27 cellular contexts compared by ENCODE assay signal in genomic region chr5:169808118-169808581, GRCh38.
DNase-seq lines count a peak whose midpoint lies in the region; ATAC-seq, FAIRE-seq and TF ChIP-seq lines count a peak whose summit lies in the region.
"Had no signal": no experiment of that assay in that cellular context is flagged by ENCODE, and none has a peak within 500 bp of the region (broad histone marks: within the 10 kb centered on the region; RNA-seq: fewer than 3 reads in every experiment).

No MANE protein-coding gene starts in this region.

- peak; percentile 20 for FAIRE-seq in GM12891 (lab: Jason Lieb, UNC)
- FAIRE-seq: GM18507, HepG2 had no signal

- no peaks in the 10 kb centered on the region for H3K9me3 ChIP-seq in endodermal cell (ENCODE audit: control insufficient read depth, low read length)
- no peaks in the 10 kb centered on the region for H3K9me3 ChIP-seq in colonic mucosa

- no peak for DNase-seq in GM12891 (ENCODE audit: insufficient read length, low spot score)
- DNase-seq in M059J (ENCODE audit: low read depth): peak; percentile 12
- DNase-seq in endodermal cell: peak; percentile 69
- peak; percentile 2 for DNase-seq in midbrain (lab: John Stamatoyannopoulos, UW)
- DNase-seq in glutamatergic neuron: no peak
- DNase-seq in omental fat pad (ENCODE audit: low spot score): no peak
- no peak for DNase-seq in colonic mucosa
- DNase-seq: activated B cell treated with CpG ODN at 0.5 μM for 24 hours; activated CD4-positive, alpha-beta T cell treated with anti-CD3 and anti-CD28 coated beads, Interleukin-2, amount 50 U/mL, for 4 hours; activated CD8-positive, alpha-beta memory T cell treated with anti-CD3 and anti-CD28 coated beads, Interleukin-2, amount 50 U/mL, for 4 hours; activated naive CD8-positive, alpha-beta T cell treated with anti-CD3 and anti-CD28 coated beads, Interleukin-2, amount 10 ng/mL, durations not matched to agents 7 days and 5 days; CD4-positive, CD25-positive, alpha-beta regulatory T cell; DMS 273 treated with DMSO at 0.1 percent for 48 hours; NCI-H1092 treated with DMSO at 0.1 percent for 48 hours; NCI-H2029; NCI-H345; PC-3; SHP77; T-helper 9 cell; trophoblast cell had no signal

- H3K4me3 Mint-ChIP-seq in endodermal cell (no peak overlapping the region), glutamatergic neuron (ENCODE audit: unreplicated experiment) (no peak overlapping the region)
- H3K4me3 Mint-ChIP-seq: activated B cell treated with CpG ODN at 0.5 μM for 24 hours; activated naive CD8-positive, alpha-beta T cell treated with anti-CD3 and anti-CD28 coated beads, Interleukin-2, amount 10 ng/mL, durations not matched to agents 7 days and 5 days; CD4-positive, CD25-positive, alpha-beta regulatory T cell had no signal

- no peak overlapping the region for H3K4me3 ChIP-seq in endodermal cell (ENCODE audit: low read length)
- no peak overlapping the region for H3K4me3 ChIP-seq in colonic mucosa
- H3K4me3 ChIP-seq: hepatocyte, skin epidermis had no signal

- no peak overlapping the region for H3K27ac ChIP-seq in endodermal cell (ENCODE audit: low read depth, low read length)
- no peak overlapping the region for H3K27ac ChIP-seq in colonic mucosa
- H3K27ac ChIP-seq: hepatocyte, HL-60, skin epidermis had no signal

- peak; percentile 45 for TF ChIP-seq CTCF in endodermal cell (conservative IDR thresholded peaks at IDR 0.05)
- TF ChIP-seq CTCF in glutamatergic neuron (IDR thresholded peaks at IDR 0.05; ENCODE audit: partially characterized antibody, unreplicated experiment): no peak
- TF ChIP-seq CTCF in omental fat pad (IDR thresholded peaks at IDR 0.05): no peak
- no peak for TF ChIP-seq CTCF in colonic mucosa (IDR thresholded peaks at IDR 0.05)

- no peak for TF ChIP-seq POLR2A in GM12891 (IDR thresholded peaks at IDR 0.05; ENCODE audit: low read depth, low read length)

- peaks cover 30% of the 10 kb centered on the region for H3K4me1 Mint-ChIP-seq in endodermal cell
- H3K4me1 Mint-ChIP-seq in glutamatergic neuron (ENCODE audit: low read depth, unreplicated experiment): peaks cover 26% of the 10 kb centered on the region

- intact Hi-C loops in colonic mucosa (cut with DNase I): no loop called here

- H3K9ac ChIP-seq in endodermal cell (ENCODE audit: extremely low read depth, low read length, poor library complexity, severe bottlenecking): no peak overlapping the region
- H3K9ac ChIP-seq in colonic mucosa (ENCODE audit: low read depth in 2 of 2, low read length in 2 of 2): no peak overlapping the region

- H3K27me3 ChIP-seq in endodermal cell (ENCODE audit: control insufficient read depth, insufficient read depth, low read length, poor library complexity, severe bottlenecking) (no peaks in the 10 kb centered on the region), colonic mucosa (no peaks in the 10 kb centered on the region)

- H3K36me3 Mint-ChIP-seq in endodermal cell (ENCODE audit: low read depth) (no peaks in the 10 kb centered on the region), glutamatergic neuron (ENCODE audit: unreplicated experiment) (no peaks in the 10 kb centered on the region)

- H3K27me3 Mint-ChIP-seq in endodermal cell (ENCODE audit: insufficient read depth) (no peaks in the 10 kb centered on the region), glutamatergic neuron (ENCODE audit: unreplicated experiment) (peaks cover 4% of the 10 kb centered on the region)
- H3K27me3 Mint-ChIP-seq: activated B cell treated with CpG ODN at 0.5 μM for 24 hours; activated naive CD8-positive, alpha-beta T cell treated with anti-CD3 and anti-CD28 coated beads, Interleukin-2, amount 10 ng/mL, durations not matched to agents 7 days and 5 days; CD4-positive, CD25-positive, alpha-beta regulatory T cell had no signal

- H3K36me3 ChIP-seq in endodermal cell (ENCODE audit: control insufficient read depth, insufficient read depth, low read length) (no peaks in the 10 kb centered on the region), colonic mucosa (no peaks in the 10 kb centered on the region)

- no peaks in the 10 kb centered on the region for H3K9me3 Mint-ChIP-seq in endodermal cell
- peaks cover 8% of the 10 kb centered on the region for H3K9me3 Mint-ChIP-seq in glutamatergic neuron (ENCODE audit: unreplicated experiment)
- H3K9me3 Mint-ChIP-seq: activated B cell treated with CpG ODN at 0.5 μM for 24 hours; activated naive CD8-positive, alpha-beta T cell treated with anti-CD3 and anti-CD28 coated beads, Interleukin-2, amount 10 ng/mL, durations not matched to agents 7 days and 5 days; activated T-helper 2 cell treated with anti-CD3 and anti-CD28 coated beads, Interferon-gamma antibody, Interleukin-2, Interleukin-4, amounts not matched to agents 10 μg/mL and 5 μg/mL and 100 μg/mL, durations not matched to agents 14 hours and 24 hours and 36 hours had no signal

- H3K4me1 ChIP-seq in endodermal cell (ENCODE audit: control insufficient read depth, insufficient read depth, low read length) (peaks cover 10% of the 10 kb centered on the region), colonic mucosa (no peaks in the 10 kb centered on the region)

- WGBS in endodermal cell (ENCODE audit: insufficient coverage in 1 of 2, insufficient read length in 1 of 2), 2 experiments: 10 to 11% methylated on average over 2 of the region's 2 CpGs

- ATAC-seq in omental fat pad (ENCODE audit: low FRiP score): no peak
- ATAC-seq: HCT116, HepG2, PC-3 had no signal

- H3K27ac Mint-ChIP-seq in endodermal cell (peak overlapping the region; percentile 52), glutamatergic neuron (ENCODE audit: unreplicated experiment) (no peak overlapping the region)
- H3K27ac Mint-ChIP-seq: activated B cell treated with CpG ODN at 0.5 μM for 24 hours; activated naive CD8-positive, alpha-beta T cell treated with anti-CD3 and anti-CD28 coated beads, Interleukin-2, amount 10 ng/mL, durations not matched to agents 7 days and 5 days; activated T-helper 2 cell treated with anti-CD3 and anti-CD28 coated beads, Interferon-gamma antibody, Interleukin-2, Interleukin-4, amounts not matched to agents 10 μg/mL and 5 μg/mL and 100 μg/mL, durations not matched to agents 14 hours and 24 hours and 36 hours had no signal

TF ChIP-seq in GM12891, 5 proteins besides CTCF, POLR2A, EP300 and RAD21:
- TF ChIP-seq TAF1 (IDR thresholded peaks at IDR 0.05; ENCODE audit: low read depth, low read length) (no peak), SPI1 (IDR thresholded peaks at IDR 0.05; ENCODE audit: low read depth, low read length) (no peak), PAX5 (IDR thresholded peaks at IDR 0.05; ENCODE audit: insufficient read depth, low read length, severe bottlenecking) (no peak), POLR2AphosphoS5 (IDR thresholded peaks at IDR 0.05; ENCODE audit: low read depth, low read length) (no peak), POU2F2 (IDR thresholded peaks at IDR 0.05; ENCODE audit: low read depth, low read length) (no peak)

Comparison
In these comparisons a context has a peak if more than half of its experiments do, and no peak if none do; other contexts are left out.
1. DNase-seq: peak in M059J (single experiment), endodermal cell (single experiment) and midbrain (single experiment); none in GM12891 (single experiment), glutamatergic neuron (single experiment), omental fat pad (single experiment) and colonic mucosa (single experiment).